8 cellular contexts compared by ENCODE assay signal in the genomic region with DNA sequence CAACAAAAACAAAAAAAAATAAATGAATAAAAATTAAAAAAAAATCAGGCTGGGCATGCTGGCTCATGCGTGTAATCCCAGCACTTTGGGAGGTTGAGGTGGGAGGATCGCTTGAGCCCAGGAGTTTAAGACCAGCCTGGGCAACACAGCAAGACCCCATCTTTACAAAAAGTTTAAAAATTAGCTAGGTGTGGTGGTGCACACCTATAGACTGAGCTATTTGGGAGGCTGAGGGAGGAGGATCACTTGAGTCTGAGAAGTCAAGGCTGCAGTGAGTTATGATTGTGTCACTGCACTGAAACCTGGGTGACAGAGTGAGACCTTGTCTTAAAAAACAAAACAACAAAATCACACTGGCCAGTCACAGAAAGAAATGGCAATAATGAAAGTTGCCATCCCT. TPM values are rescaled to one million over a fixed set of nuclear protein-coding genes. Genes with fewer than 3 reads are reported as not detected.
A peak's percentile ranks its signal among the peaks of the same experiment; 100 is the strongest.
DNase-seq lines count a peak whose midpoint lies in the region; ATAC-seq, FAIRE-seq and TF ChIP-seq lines count a peak whose summit lies in the region.

No MANE protein-coding gene starts in this region.

- no peak for TF ChIP-seq POLR2A in gastrocnemius medialis (IDR thresholded peaks at IDR 0.05)

- H3K9ac ChIP-seq in KMS-11: peak overlapping the region; percentile 26

- DNase-seq in MCF 10A (ENCODE audit: unreplicated experiment) (no peak), gastrocnemius medialis (no peak), NCI-H510A (lab: John Stamatoyannopoulos, UW) (no peak), small intestine (no peak)

- H3K4me2 ChIP-seq in KMS-11: peak overlapping the region; percentile 58

- no peak for TF ChIP-seq CTCF in KMS-11 (conservative IDR thresholded peaks at IDR 0.05; ENCODE audit: low read depth, low read length)
- TF ChIP-seq CTCF in MCF 10A (IDR thresholded peaks at IDR 0.05; ENCODE audit: unreplicated experiment): no peak
- TF ChIP-seq CTCF in gastrocnemius medialis (IDR thresholded peaks at IDR 0.05 in 4 of 5, conservative IDR thresholded peaks at IDR 0.05 in 1 of 5): no peak

- H3K9me3 ChIP-seq in gastrocnemius medialis: no peaks in the 10 kb centered on the region
- H3K9me3 ChIP-seq in small intestine (ENCODE audit: control insufficient read depth, low read depth): no peaks in the 10 kb centered on the region

- H3K27me3 ChIP-seq in KMS-11 (ENCODE audit: insufficient read depth, low read depth): no peaks in the 10 kb centered on the region
- peaks cover 10 to 33% (median 20%) of the 10 kb centered on the region in 3 donors for H3K27me3 ChIP-seq in gastrocnemius medialis
- no peaks in the 10 kb centered on the region for H3K27me3 ChIP-seq in small intestine (ENCODE audit: control insufficient read depth in 2 of 2, insufficient read depth in 2 of 2, low read length in 2 of 2)

- CTCF ChIA-PET in MCF 10A (lab: Yijun Ruan, JAX): interaction anchor here (0.6 to 4.6 kb wide), 24 partner anchors 11 to 538 kb away, joined by 3 to 62 read pairs (median 3); no protein-coding TSS in a partner anchor

- 95 to 100% (median 98%) methylated on average over 2 of the region's 2 CpGs for WGBS in small intestine, 3 donors

- ATAC-seq in GM18511 (IDR thresholded peaks at IDR 0.05; ENCODE audit: unreplicated experiment) (peak; percentile 4), gastrocnemius medialis (no peak), HG03108 (IDR thresholded peaks at IDR 0.05; ENCODE audit: unreplicated experiment) (no peak), GM21529 (IDR thresholded peaks at IDR 0.05; ENCODE audit: unreplicated experiment) (no peak)

- H3K79me2 ChIP-seq in KMS-11 (ENCODE audit: insufficient read depth, low read depth): peaks cover 12% of the 10 kb centered on the region; the same call in 1 of the 2 replicates

- peak overlapping the region; percentile 67 for H2AFZ ChIP-seq in KMS-11 (ENCODE audit: low read depth)

- H3K9me3 Mint-ChIP-seq in MCF 10A (ENCODE audit: unreplicated experiment): peaks cover 10% of the 10 kb centered on the region

- POLR2A ChIA-PET in MCF 10A (lab: Yijun Ruan, JAX): interaction anchor here (0.6 to 3.4 kb wide), 8 partner anchors 9 to 327 kb away, joined by 3 to 26 read pairs (median 3); no protein-coding TSS in a partner anchor

- H3K27ac ChIP-seq in KMS-11 (peak overlapping the region; percentile 29; the same call in 1 of the 2 replicates), gastrocnemius medialis (peak overlapping the region in 3 of 4 donors; percentile 35 to 52 (median 45)), small intestine (ENCODE audit: low read depth in 1 of 2, low read length in 1 of 2) (peak overlapping the region in 1 of 2 donors; percentile 74)

- peaks cover 22% of the 10 kb centered on the region for H3K4me1 Mint-ChIP-seq in MCF 10A (ENCODE audit: insufficient read depth, unreplicated experiment)

- BruUV-seq in MCF 10A (replicated peaks; lab: Mats Ljungman, UMichigan): no TSS peak

- H3K36me3 Mint-ChIP-seq in MCF 10A (ENCODE audit: insufficient read depth, unreplicated experiment): no peaks in the 10 kb centered on the region

- peak overlapping the region; percentile 91 for H3K27ac Mint-ChIP-seq in MCF 10A (ENCODE audit: low read depth, unreplicated experiment)

- peaks cover 38% of the 10 kb centered on the region for H3K4me1 ChIP-seq in KMS-11 (ENCODE audit: low read depth, poor library complexity, severe bottlenecking)
- H3K4me1 ChIP-seq in gastrocnemius medialis: peaks cover 0 to 10% of the 10 kb centered on the region in 2 donors
- H3K4me1 ChIP-seq in small intestine (ENCODE audit: control insufficient read depth in 2 of 2, insufficient read depth in 1 of 2, low read depth in 1 of 2, low read length in 1 of 2): peaks cover 0 to 4% of the 10 kb centered on the region in 2 donors

- H3K4me3 Mint-ChIP-seq in MCF 10A (ENCODE audit: unreplicated experiment): peak overlapping the region; percentile 92

- no peaks in the 10 kb centered on the region for H4K20me1 ChIP-seq in KMS-11 (ENCODE audit: insufficient read depth)

- in situ Hi-C loops in gastrocnemius medialis (cut with MboI; ENCODE audit: low sequenced_read_pairs in 4 of 4): loop anchor here in 1 of 4 donors (25.0 kb wide), 1 partner anchor 209 kb away; no protein-coding TSS in a partner anchor

- no peaks in the 10 kb centered on the region for H3K36me3 ChIP-seq in KMS-11 (ENCODE audit: insufficient read depth)
- no peaks in the 10 kb centered on the region for H3K36me3 ChIP-seq in gastrocnemius medialis
- no peaks in the 10 kb centered on the region for H3K36me3 ChIP-seq in small intestine (ENCODE audit: control insufficient read depth in 2 of 2, insufficient read depth in 2 of 2, low read length in 2 of 2)

- intact Hi-C loops in MCF 10A (cut with micrococcal nuclease): loop anchor here (5.0 kb wide), 1 partner anchor 131 kb away; a partner anchor contains a TSS
- intact Hi-C loops in gastrocnemius medialis (cut with DNase I; ENCODE audit: low total_unique reads): no loop called here

- H3K4me3 ChIP-seq in KMS-11 (IDR thresholded peaks at IDR 0.05; ENCODE audit: insufficient read depth, low read depth, low read length): no peak overlapping the region
- peak overlapping the region in 3 of 4 donors; percentile 16 to 46 (median 33) for H3K4me3 ChIP-seq in gastrocnemius medialis
- peak overlapping the region in 1 of 2 donors; percentile 54 for H3K4me3 ChIP-seq in small intestine (ENCODE audit: low read depth in 1 of 2, low read length in 2 of 2)

- FAIRE-seq in small intestine (lab: Jason Lieb, UNC): no peak

- no peaks in the 10 kb centered on the region for H3K27me3 Mint-ChIP-seq in MCF 10A (ENCODE audit: insufficient read depth, unreplicated experiment)

RNA-seq across cellular contexts. Expression of a gene that starts 3.4 kb away (rescaled TPM):
- 11.6 and 18.9 TPM in 2 replicates for total RNA-seq in MCF 10A (2022)
- total RNA-seq in gastrocnemius medialis: 1 to 10 TPM; 1.0 to 3.2 (median 1.6) TPM
- polyA plus RNA-seq in small intestine: 1 to 10 TPM; 1.9 to 6.8 (median 2.2) TPM

RNA-seq across cellular contexts. Expression of a gene that starts 21.3 kb away (rescaled TPM):
- total RNA-seq in MCF 10A (2022) (3.2 and 4.2 TPM in 2 replicates), gastrocnemius medialis (1 to 10 TPM in 3 of 4 donors, under 1 TPM in 1; 0.22 to 3.9 (median 1.8) TPM)
- 1 to 10 TPM; 4.1 to 8.7 (median 6.2) TPM for polyA plus RNA-seq in small intestine
